ENCODE assay signal across 1 cellular context in genomic region chr3:182621435-182622240, GRCh38.
TF ChIP-seq lines count a peak whose summit lies in the region.

No MANE protein-coding gene starts in this region.

TF ChIP-seq in SK-N-SH treated with all-trans-retinoic acid at 6 μM for 48 hours, 23 proteins besides CTCF, POLR2A, EP300 and RAD21 (continued from another document):
- TF ChIP-seq, protein P1, sequence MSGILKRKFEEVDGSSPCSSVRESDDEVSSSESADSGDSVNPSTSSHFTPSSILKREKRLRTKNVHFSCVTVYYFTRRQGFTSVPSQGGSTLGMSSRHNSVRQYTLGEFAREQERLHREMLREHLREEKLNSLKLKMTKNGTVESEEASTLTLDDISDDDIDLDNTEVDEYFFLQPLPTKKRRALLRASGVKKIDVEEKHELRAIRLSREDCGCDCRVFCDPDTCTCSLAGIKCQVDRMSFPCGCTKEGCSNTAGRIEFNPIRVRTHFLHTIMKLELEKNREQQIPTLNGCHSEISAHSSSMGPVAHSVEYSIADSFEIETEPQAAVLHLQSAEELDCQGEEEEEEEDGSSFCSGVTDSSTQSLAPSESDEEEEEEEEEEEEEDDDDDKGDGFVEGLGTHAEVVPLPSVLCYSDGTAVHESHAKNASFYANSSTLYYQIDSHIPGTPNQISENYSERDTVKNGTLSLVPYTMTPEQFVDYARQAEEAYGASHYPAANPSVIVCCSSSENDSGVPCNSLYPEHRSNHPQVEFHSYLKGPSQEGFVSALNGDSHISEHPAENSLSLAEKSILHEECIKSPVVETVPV (CRISPR knock-in tag; IDR thresholded peaks at IDR 0.05), result no peak
- TF ChIP-seq, protein P2, sequence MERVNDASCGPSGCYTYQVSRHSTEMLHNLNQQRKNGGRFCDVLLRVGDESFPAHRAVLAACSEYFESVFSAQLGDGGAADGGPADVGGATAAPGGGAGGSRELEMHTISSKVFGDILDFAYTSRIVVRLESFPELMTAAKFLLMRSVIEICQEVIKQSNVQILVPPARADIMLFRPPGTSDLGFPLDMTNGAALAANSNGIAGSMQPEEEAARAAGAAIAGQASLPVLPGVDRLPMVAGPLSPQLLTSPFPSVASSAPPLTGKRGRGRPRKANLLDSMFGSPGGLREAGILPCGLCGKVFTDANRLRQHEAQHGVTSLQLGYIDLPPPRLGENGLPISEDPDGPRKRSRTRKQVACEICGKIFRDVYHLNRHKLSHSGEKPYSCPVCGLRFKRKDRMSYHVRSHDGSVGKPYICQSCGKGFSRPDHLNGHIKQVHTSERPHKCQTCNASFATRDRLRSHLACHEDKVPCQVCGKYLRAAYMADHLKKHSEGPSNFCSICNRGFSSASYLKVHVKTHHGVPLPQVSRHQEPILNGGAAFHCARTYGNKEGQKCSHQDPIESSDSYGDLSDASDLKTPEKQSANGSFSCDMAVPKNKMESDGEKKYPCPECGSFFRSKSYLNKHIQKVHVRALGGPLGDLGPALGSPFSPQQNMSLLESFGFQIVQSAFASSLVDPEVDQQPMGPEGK (CRISPR knock-in tag; IDR thresholded peaks at IDR 0.05; ENCODE audit: borderline replicate concordance), result no peak
